In genomic region chr22:50473855-50474671, GRCh38 we compare ENCODE assay signal across 8 cellular contexts. TPM values are rescaled to one million over a fixed set of nuclear protein-coding genes. Genes with fewer than 3 reads are reported as not detected.
DNase-seq lines count a peak whose midpoint lies in the region; ATAC-seq, FAIRE-seq and TF ChIP-seq lines count a peak whose summit lies in the region.

No MANE protein-coding gene starts in this region.

- FAIRE-seq in GM12892 (lab: Jason Lieb, UNC) = peak; percentile 42
- no peak for FAIRE-seq in bronchial epithelial cell (lab: Jason Lieb, UNC)

- peak; percentile 14 to 46 (median 34) for ATAC-seq in right lobe of liver
- ATAC-seq in stimulated activated naive CD8-positive, alpha-beta T cell treated with anti-CD3 and anti-CD28 coated beads, Interleukin-15, amount 100 ng/mL, for 72 hours = no peak
- no peak for ATAC-seq in GM18502 (IDR thresholded peaks at IDR 0.05; ENCODE audit: poor library complexity, unreplicated experiment)
- no peak for ATAC-seq in HG03432 (IDR thresholded peaks at IDR 0.05; ENCODE audit: unreplicated experiment)
- ATAC-seq in HG03097 (IDR thresholded peaks at IDR 0.05; ENCODE audit: low FRiP score, unreplicated experiment) = no peak

- H3K36me3 ChIP-seq in OCI-LY7 (ENCODE audit: insufficient read depth, low read length) (peaks cover 16% of the 10 kb centered on the region; the same call in 1 of the 2 replicates), bronchial epithelial cell (ENCODE audit: control insufficient read depth, insufficient read depth, low read length) (peaks cover 8% of the 10 kb centered on the region), right lobe of liver (no peaks in the 10 kb centered on the region)

- no TSS peak for BruUV-seq in OCI-LY7 (replicated peaks; lab: Mats Ljungman, UMichigan)

- POLR2A ChIA-PET in OCI-LY7 (lab: Charles Lee) = no interaction called here

- no peak overlapping the region for H2AFZ ChIP-seq in OCI-LY7 (ENCODE audit: low read length)

- H3K4me1 ChIP-seq in OCI-LY7 (ENCODE audit: insufficient read depth, low read length, poor library complexity, severe bottlenecking) (peaks cover 51% of the 10 kb centered on the region), right lobe of liver (peaks cover 0 to 17% (median 4%) of the 10 kb centered on the region in 4 donors)

- no peaks in the 10 kb centered on the region for H3K9me3 Mint-ChIP-seq in stimulated activated naive CD8-positive, alpha-beta T cell treated with anti-CD3 and anti-CD28 coated beads, Interleukin-15, amount 100 ng/mL, for 72 hours

- H4K20me1 ChIP-seq in OCI-LY7 (ENCODE audit: insufficient read depth, low read length) = peaks cover 6% of the 10 kb centered on the region; the same call in 1 of the 2 replicates

- no peaks in the 10 kb centered on the region for H3K9me2 ChIP-seq in OCI-LY7 (ENCODE audit: insufficient read depth, low read length)

- TF ChIP-seq POLR2A in GM12892 (IDR thresholded peaks at IDR 0.05; ENCODE audit: low read depth, low read length) (0 out of 2 replicates have a peak, but pooled peaks have one; percentile 8), right lobe of liver (IDR thresholded peaks at IDR 0.05) (no peak)

- peaks cover 65% of the 10 kb centered on the region for H3K4me1 Mint-ChIP-seq in stimulated activated naive CD8-positive, alpha-beta T cell treated with anti-CD3 and anti-CD28 coated beads, Interleukin-15, amount 100 ng/mL, for 72 hours

- H3K27me3 Mint-ChIP-seq in stimulated activated naive CD8-positive, alpha-beta T cell treated with anti-CD3 and anti-CD28 coated beads, Interleukin-15, amount 100 ng/mL, for 72 hours = no peaks in the 10 kb centered on the region

- H3K27me3 ChIP-seq in bronchial epithelial cell (ENCODE audit: control insufficient read depth, insufficient read depth, low read length) = no peaks in the 10 kb centered on the region
- no peaks in the 10 kb centered on the region for H3K27me3 ChIP-seq in right lobe of liver

- H3K4me3 Mint-ChIP-seq in stimulated activated naive CD8-positive, alpha-beta T cell treated with anti-CD3 and anti-CD28 coated beads, Interleukin-15, amount 100 ng/mL, for 72 hours = peak overlapping the region; percentile 91 to 98

- H3K4me2 ChIP-seq in OCI-LY7 (ENCODE audit: low read length) = peak overlapping the region; percentile 99

- H3K4me3 ChIP-seq in OCI-LY7 (ENCODE audit: low read depth, low read length, poor library complexity, severe bottlenecking) (peak overlapping the region; percentile 96), bronchial epithelial cell (ENCODE audit: low read depth, low read length) (peak overlapping the region; percentile 63), right lobe of liver (peak overlapping the region; percentile 74 to 76 (median 75))

- H3K27ac ChIP-seq in OCI-LY7 (ENCODE audit: low read depth, low read length, poor library complexity, severe bottlenecking) (peak overlapping the region; percentile 95), right lobe of liver (peak overlapping the region in 1 of 3 donors; percentile 47)

- H3K79me2 ChIP-seq in OCI-LY7 (ENCODE audit: insufficient read depth, low read depth, low read length) = peaks cover 39% of the 10 kb centered on the region

- H3K9me3 ChIP-seq in OCI-LY7 (ENCODE audit: low read length) (no peaks in the 10 kb centered on the region), right lobe of liver (no peaks in the 10 kb centered on the region)

- DNase-seq in GM12892 (ENCODE audit: insufficient read length) = no peak
- peak; percentile 41 for DNase-seq in OCI-LY7 (ENCODE audit: low spot score)
- DNase-seq in bronchial epithelial cell (ENCODE audit: low read depth) = peak; percentile 40
- no peak for DNase-seq in right lobe of liver
- peak; percentile 46 to 64 for DNase-seq in stimulated activated naive CD8-positive, alpha-beta T cell treated with anti-CD3 and anti-CD28 coated beads, Interleukin-15, amount 100 ng/mL, for 72 hours

- TF ChIP-seq CTCF in OCI-LY7 (conservative IDR thresholded peaks at IDR 0.05; ENCODE audit: low read length) = no peak
- TF ChIP-seq CTCF in bronchial epithelial cell (IDR thresholded peaks at IDR 0.05; ENCODE audit: insufficient read depth, low read length, severe bottlenecking) = no peak
- no peak for TF ChIP-seq CTCF in right lobe of liver (IDR thresholded peaks at IDR 0.05)

- CTCF ChIA-PET in OCI-LY7 (lab: Charles Lee; ENCODE audit: unreplicated experiment) = interaction anchor here (0.9 kb wide), 1 partner anchor 24 kb away, joined by 4 read pairs; no protein-coding TSS in a partner anchor

- WGBS in right lobe of liver (ENCODE audit: insufficient coverage, low coverage, low lambda C conversion rate, missing lambda C conversion rate) = 0% methylated on average over 20 of the region's 62 CpGs

- peak overlapping the region; percentile 31 to 92 for H3K27ac Mint-ChIP-seq in stimulated activated naive CD8-positive, alpha-beta T cell treated with anti-CD3 and anti-CD28 coated beads, Interleukin-15, amount 100 ng/mL, for 72 hours

- intact Hi-C loops in OCI-LY7 (cut with micrococcal nuclease; ENCODE audit: unreplicated experiment) (loop anchor here (2.0 to 10.0 kb wide), 3 partner anchors 33 to 282 kb away; partner anchors contain the start of genes LMF2 and TUBGCP6), right lobe of liver (cut with DNase I) (no loop called here)

RNA-seq across cellular contexts. Expression of gene SBF1, which starts 0.8 kb away (rescaled TPM):
- polyA plus RNA-seq in GM12892 (2012; ENCODE audit: missing spikeins) = 11.6 TPM
- 134 and 177 TPM in 2 replicates for total RNA-seq in OCI-LY7 (2014; rRNA removed; shearing (Covaris generic))
- total RNA-seq in OCI-LY7 (2022) = 160 and 181 TPM in 2 replicates
- 123 and 129 TPM in 2 replicates for total RNA-seq in bronchial epithelial cell
- 10 to 100 TPM; 18.3 to 28.9 (median 22.8) TPM for total RNA-seq in right lobe of liver

RNA-seq across cellular contexts. Expression of gene ADM2, which starts 7.3 kb away (rescaled TPM):
- 0.19 TPM for polyA plus RNA-seq in GM12892 (2012; ENCODE audit: missing spikeins)
- total RNA-seq in OCI-LY7 (2014; rRNA removed; shearing (Covaris generic)) = 2.7 and 4.3 TPM in 2 replicates
- total RNA-seq in OCI-LY7 (2022) (7.0 and 7.9 TPM in 2 replicates), bronchial epithelial cell (3.7 and 5.4 TPM in 2 replicates), right lobe of liver (10 to 100 TPM in 1 of 6 experiments, 1 to 10 TPM in 5; 1.0 to 19.2 (median 2.2) TPM)

RNA-seq across cellular contexts. Expression of gene MIOX, which starts 12.6 kb away (rescaled TPM):
- not detected for polyA plus RNA-seq in GM12892 (2012; ENCODE audit: missing spikeins)
- total RNA-seq in OCI-LY7 (2014; rRNA removed; shearing (Covaris generic)) = not detected in 2 replicates
- total RNA-seq in OCI-LY7 (2022) (0.53 and 0.74 TPM in 2 replicates), bronchial epithelial cell (not detected in 2 replicates), right lobe of liver (not detected)

RNA-seq across cellular contexts. Expression of gene LMF2, which starts 33.4 kb away (rescaled TPM):
- polyA plus RNA-seq in GM12892 (2012; ENCODE audit: missing spikeins) = 6.7 TPM
- 37.8 and 50.7 TPM in 2 replicates for total RNA-seq in OCI-LY7 (2014; rRNA removed; shearing (Covaris generic))
- total RNA-seq in OCI-LY7 (2022) (49.2 and 49.8 TPM in 2 replicates), bronchial epithelial cell (10.3 and 12.7 TPM in 2 replicates), right lobe of liver (10 to 100 TPM; 33.2 to 47.6 (median 41.7) TPM)

RNA-seq across cellular contexts. Expression of gene NCAPH2, which starts 34.0 kb away (rescaled TPM):
- polyA plus RNA-seq in GM12892 (2012; ENCODE audit: missing spikeins) = 29.4 TPM
- total RNA-seq in OCI-LY7 (2014; rRNA removed; shearing (Covaris generic)) = 129 and 151 TPM in 2 replicates
- 124 and 126 TPM in 2 replicates for total RNA-seq in OCI-LY7 (2022)
- 28.3 and 44.2 TPM in 2 replicates for total RNA-seq in bronchial epithelial cell
- 10 to 100 TPM; 11.4 to 17.3 (median 13.9) TPM for total RNA-seq in right lobe of liver

Comparison
In these comparisons a context has a peak if more than half of its experiments do, and no peak if none do; other contexts are left out.
1. DNase-seq: peak in OCI-LY7 (single experiment), bronchial epithelial cell (single experiment) and stimulated activated naive CD8-positive, alpha-beta T cell treated with anti-CD3 and anti-CD28 coated beads, Interleukin-15, amount 100 ng/mL, for 72 hours (2 of 2); none in GM12892 (single experiment) and right lobe of liver (0 of 3).
2. ATAC-seq: peak in right lobe of liver (4 of 4); none in stimulated activated naive CD8-positive, alpha-beta T cell treated with anti-CD3 and anti-CD28 coated beads, Interleukin-15, amount 100 ng/mL, for 72 hours (single experiment), GM18502 (single experiment), HG03432 (single experiment) and HG03097 (single experiment).
3. Peak in every context shown above with its lines, with median percentiles within 50 percentile points of each other: H3K4me3 ChIP-seq.